21 cellular contexts compared by ENCODE assay signal in the genomic region with DNA sequence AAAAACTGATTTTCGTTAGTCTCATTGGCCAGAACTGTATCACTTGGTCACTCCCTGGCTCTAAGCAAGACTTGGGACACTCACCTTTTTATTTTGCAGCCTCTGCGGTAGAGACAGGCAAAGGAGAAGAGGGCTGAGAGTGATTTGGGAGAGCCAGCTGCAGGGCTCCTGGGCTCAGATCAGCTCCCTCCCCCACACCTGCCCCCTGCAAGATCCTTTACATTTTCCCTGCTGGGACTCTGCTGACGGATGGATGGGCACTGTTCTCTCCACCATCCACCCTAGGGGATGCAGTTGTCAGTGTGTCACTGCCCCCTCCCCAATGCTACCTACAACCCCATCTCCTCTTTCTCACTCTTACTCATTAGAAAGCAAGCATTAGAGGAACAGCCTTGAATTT.
"Had no signal": no experiment of that assay in that cellular context is flagged by ENCODE, and none has a peak within 500 bp of the region (broad histone marks: within the 10 kb centered on the region; RNA-seq: fewer than 3 reads in every experiment).

No MANE protein-coding gene starts in this region.

- H3K9me3 ChIP-seq: left ventricle myocardium inferior, mucosa of descending colon, ovary, right atrium auricular region, right lobe of liver, tibial nerve, vagina had no signal

- DNase-seq: hippocampal formation; left ventricle myocardium inferior; midbrain; mucosa of descending colon; naive thymus-derived CD4-positive, alpha-beta T cell; ovary; right lobe of liver; stimulated activated CD4-positive, alpha-beta T cell treated with anti-CD3 and anti-CD28 coated beads, Interleukin-1b, Interleukin-23, amount 100 ng/mL, for 48 hours; stimulated activated CD4-positive, alpha-beta T cell treated with anti-CD3 and anti-CD28 coated beads, Interleukin-2, amount 100 ng/mL, for 48 hours; stimulated activated CD4-positive, alpha-beta T cell treated with anti-CD3 and anti-CD28 coated beads, Interleukin-4, amount 100 ng/mL, for 4 hours; stimulated activated CD8-positive, alpha-beta memory T cell treated with anti-CD3 and anti-CD28 coated beads, Interleukin-4, amount 100 ng/mL, for 48 hours; stimulated activated naive CD4-positive, alpha-beta T cell treated with Interleukin-2 at 50 U/mL for 16 hours; stimulated activated naive CD8-positive, alpha-beta T cell treated with anti-CD3 and anti-CD28 coated beads, Interleukin-15, amount 100 ng/mL, for 72 hours; substantia nigra had no signal

- H3K36me3 ChIP-seq: left ventricle myocardium inferior, ovary, right atrium auricular region, right lobe of liver, tibial nerve, vagina had no signal

- H3K4me3 ChIP-seq: left ventricle myocardium inferior, lung, mucosa of descending colon, ovary, right atrium auricular region, right lobe of liver, smooth muscle cell, tibial nerve, vagina had no signal

- H3K27ac ChIP-seq: left ventricle myocardium inferior, ovary, right atrium auricular region, right lobe of liver, tibial nerve, vagina had no signal

- ATAC-seq: mucosa of descending colon; naive thymus-derived CD4-positive, alpha-beta T cell; natural killer cell treated with Interleukin-12 subunit alpha and Interleukin-12 subunit beta and Interleukin-15 and Interleukin-18, amount 100 ng/mL, for 72 hours; right lobe of liver; stimulated activated memory B cell treated with anti-CD40 and anti-IgM and Interleukin-4, amounts not matched to agents 10 μg/mL and 1 μg/mL and 100 μg/mL, for 72 hours; stimulated activated naive CD8-positive, alpha-beta T cell treated with anti-CD3 and anti-CD28 coated beads, Interleukin-15, amount 100 ng/mL, for 72 hours had no signal

- H3K4me1 ChIP-seq: right atrium auricular region, right lobe of liver, tibial nerve had no signal

- H3K4me2 ChIP-seq: smooth muscle cell had no signal

- H3K27me3 ChIP-seq: ovary, right atrium auricular region, right lobe of liver, tibial nerve, vagina had no signal
